Comparison of ENCODE assay signal across 8 cellular contexts in the genomic region with DNA sequence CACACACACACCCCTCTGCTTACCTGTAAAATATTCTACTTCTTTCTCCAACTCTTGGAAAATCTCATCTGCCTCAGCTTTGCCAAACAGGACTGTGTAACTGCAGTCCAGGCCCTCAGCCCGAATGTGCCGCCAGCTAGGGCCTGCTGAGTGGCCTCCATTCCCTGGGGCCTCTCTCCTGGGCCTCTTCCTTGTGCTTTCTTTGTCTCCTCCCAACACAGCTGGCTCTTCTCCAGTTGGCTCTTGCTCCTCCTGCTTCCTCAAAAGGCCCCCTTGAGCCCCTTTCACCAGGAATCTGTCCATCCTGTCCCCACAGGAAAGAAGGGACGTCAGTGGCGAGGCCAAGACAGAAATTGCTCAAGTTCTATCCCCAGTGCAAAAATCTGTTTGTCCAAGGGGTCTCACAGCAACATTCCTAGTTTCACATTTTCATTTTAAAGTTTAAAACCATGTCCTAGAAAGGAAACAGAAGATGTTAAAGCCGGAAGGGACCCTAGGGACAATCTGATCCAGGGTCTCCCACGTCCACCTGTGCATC. TPM values are rescaled to one million over a fixed set of nuclear protein-coding genes. Genes with fewer than 3 reads are reported as not detected.
A peak's percentile ranks its signal among the peaks of the same experiment; 100 is the strongest.
DNase-seq lines count a peak whose midpoint lies in the region; ATAC-seq and TF ChIP-seq lines count a peak whose summit lies in the region.

No MANE protein-coding gene starts in this region.

- H3K27ac ChIP-seq in OCI-LY1 (ENCODE audit: low read depth, low read length, poor library complexity, severe bottlenecking) = peak overlapping the region; percentile 64

- H3K36me3 Mint-ChIP-seq in progenitor cell of endocrine pancreas (ENCODE audit: insufficient read depth) = peaks cover 13% of the 10 kb centered on the region

- DNase-seq in progenitor cell of endocrine pancreas (ENCODE audit: low spot score, unreplicated experiment) = no peak
- DNase-seq in NCI-H526 (lab: John Stamatoyannopoulos, UW) = no peak
- no peak for DNase-seq in NCI-H146 treated with DMSO at 0.1 percent for 48 hours (lab: John Stamatoyannopoulos, UW; ENCODE audit: unreplicated experiment)
- DNase-seq in amniotic stem cell (lab: John Stamatoyannopoulos, UW) = no peak

- peak overlapping the region; percentile 79 for H3K27ac Mint-ChIP-seq in progenitor cell of endocrine pancreas

- H3K4me3 Mint-ChIP-seq in progenitor cell of endocrine pancreas (ENCODE audit: low read depth) = peak overlapping the region; percentile 76

- peak overlapping the region; percentile 91 for H3K4me3 ChIP-seq in OCI-LY1 (ENCODE audit: low read depth, low read length, poor library complexity, severe bottlenecking)
- H3K4me3 ChIP-seq in endocrine pancreas (ENCODE audit: control insufficient read depth, insufficient read depth, low read length) = peak overlapping the region; percentile 65

- no peaks in the 10 kb centered on the region for H3F3A ChIP-seq in OCI-LY1 (ENCODE audit: insufficient read depth, low read length)

- H3K9me3 Mint-ChIP-seq in progenitor cell of endocrine pancreas (ENCODE audit: low read depth) = no peaks in the 10 kb centered on the region

- H3K27me3 ChIP-seq in OCI-LY1 (ENCODE audit: insufficient read depth, low read length) (no peaks in the 10 kb centered on the region), endocrine pancreas (ENCODE audit: control insufficient read depth, insufficient read depth, low read length) (no peaks in the 10 kb centered on the region)

- peaks cover 15% of the 10 kb centered on the region for H3K79me2 ChIP-seq in OCI-LY1 (ENCODE audit: insufficient read depth, low read length)

- H3K4me1 ChIP-seq in ES-I3 (ENCODE audit: insufficient read depth, low read length) (no peaks in the 10 kb centered on the region; the same call in 1 of the 2 replicates), OCI-LY1 (ENCODE audit: insufficient read depth, low read length, severe bottlenecking) (peaks cover 48% of the 10 kb centered on the region), endocrine pancreas (ENCODE audit: control insufficient read depth, insufficient read depth, low read length) (peaks cover 8% of the 10 kb centered on the region)

- H3K9me3 ChIP-seq in ES-I3 (ENCODE audit: control insufficient read depth, insufficient read depth, low read length) (no peaks in the 10 kb centered on the region), OCI-LY1 (ENCODE audit: low read length) (no peaks in the 10 kb centered on the region), endocrine pancreas (ENCODE audit: control insufficient read depth, low read length) (no peaks in the 10 kb centered on the region)

- H3K4me1 Mint-ChIP-seq in progenitor cell of endocrine pancreas (ENCODE audit: low read depth) = peaks cover 12% of the 10 kb centered on the region

- no peak overlapping the region for H2AFZ ChIP-seq in OCI-LY1 (ENCODE audit: low read length)

- no peaks in the 10 kb centered on the region for H3K9me2 ChIP-seq in OCI-LY1 (ENCODE audit: low read depth, low read length)

- H3K4me2 ChIP-seq in OCI-LY1 (ENCODE audit: low read length) = peak overlapping the region; percentile 99

- H3K27me3 Mint-ChIP-seq in progenitor cell of endocrine pancreas = no peaks in the 10 kb centered on the region

- H3K9ac ChIP-seq in ES-I3 (ENCODE audit: low read depth, low read length) (peak overlapping the region; percentile 56; the same call in 1 of the 2 replicates), OCI-LY1 (ENCODE audit: low read length) (peak overlapping the region; percentile 98), endocrine pancreas (ENCODE audit: control insufficient read depth, insufficient read depth, low read length) (peak overlapping the region; percentile 47)

- H3K36me3 ChIP-seq in ES-I3 (ENCODE audit: insufficient read depth, low read length) = no peaks in the 10 kb centered on the region; the same call in none of the 2 replicates
- H3K36me3 ChIP-seq in OCI-LY1 (ENCODE audit: insufficient read depth, low read length) = peaks cover 24% of the 10 kb centered on the region; the same call in 1 of the 2 replicates
- H3K36me3 ChIP-seq in endocrine pancreas (ENCODE audit: control insufficient read depth, insufficient read depth, low read length) = no peaks in the 10 kb centered on the region

- no peak for ATAC-seq in GM21526 (IDR thresholded peaks at IDR 0.05; ENCODE audit: low FRiP score, unreplicated experiment)

- TF ChIP-seq CTCF in OCI-LY1 (IDR thresholded peaks at IDR 0.05; ENCODE audit: low read length) (no peak), progenitor cell of endocrine pancreas (IDR thresholded peaks at IDR 0.05; ENCODE audit: unreplicated experiment) (no peak)

- H4K20me1 ChIP-seq in OCI-LY1 (ENCODE audit: insufficient read depth, low read length) = no peaks in the 10 kb centered on the region

RNA-seq across cellular contexts. Expression of gene ALKBH2, which starts 0.7 kb away (rescaled TPM):
- 22.0 and 28.9 TPM in 2 replicates for total RNA-seq in progenitor cell of endocrine pancreas

RNA-seq across cellular contexts. Expression of gene UNG, which starts 4.8 kb away (rescaled TPM):
- total RNA-seq in progenitor cell of endocrine pancreas = 81.5 and 84.1 TPM in 2 replicates

RNA-seq across cellular contexts. Expression of gene ACACB, which starts 23.8 kb away (rescaled TPM):
- 38.1 and 47.3 TPM in 2 replicates for total RNA-seq in progenitor cell of endocrine pancreas

RNA-seq across cellular contexts. Expression of gene USP30, which starts 40.2 kb away (rescaled TPM):
- 23.0 and 25.9 TPM in 2 replicates for total RNA-seq in progenitor cell of endocrine pancreas

Comparison
In these comparisons a context has a peak if more than half of its experiments do, and no peak if none do; other contexts are left out.
1. H3K9ac ChIP-seq: peak in every context shown above with its lines; median percentile 98 in OCI-LY1; 56 in ES-I3; 47 in endocrine pancreas.